1 cellular context compared by ENCODE assay signal in genomic region chr17:55446581-55447205, GRCh38.
TF ChIP-seq lines count a peak whose summit lies in the region.

No MANE protein-coding gene starts in this region.

TF ChIP-seq in HepG2, 621 proteins besides CTCF, POLR2A, EP300 and RAD21 (continued from another document and continues in another):
- TF ChIP-seq ZNF407 (CRISPR knock-in tag; IDR thresholded peaks at IDR 0.05; ENCODE audit: not compliant biosample characterization), result no peak
- TF ChIP-seq ARID2 (CRISPR knock-in tag; IDR thresholded peaks at IDR 0.05; ENCODE audit: borderline replicate concordance), result peak; percentile 62; the same call in 1 of the 2 replicates
- TF ChIP-seq HOXA9 (CRISPR knock-in tag; IDR thresholded peaks at IDR 0.05; ENCODE audit: borderline replicate concordance), result no peak
- TF ChIP-seq U2AF1 (optimal IDR thresholded peaks at IDR 0.05; ENCODE audit: low read depth, low read length), result no peak
- peak; percentile 70; the same call in 1 of the 2 replicates for TF ChIP-seq JUN (CRISPR knock-in tag; IDR thresholded peaks at IDR 0.05)
- TF ChIP-seq PRDM15 (CRISPR knock-in tag; IDR thresholded peaks at IDR 0.05), result no peak
- TF ChIP-seq ZZZ3 (CRISPR knock-in tag; IDR thresholded peaks at IDR 0.05; ENCODE audit: borderline replicate concordance), result 0 out of 2 replicates have a peak, but pooled peaks have one; percentile 65
- TF ChIP-seq PAX8 (CRISPR knock-in tag; IDR thresholded peaks at IDR 0.05; ENCODE audit: borderline replicate concordance), result 0 out of 2 replicates have a peak, but pooled peaks have one; percentile 53
- peak; percentile 94 for TF ChIP-seq RCOR2 (CRISPR knock-in tag; IDR thresholded peaks at IDR 0.05)
- TF ChIP-seq HNF4G (IDR thresholded peaks at IDR 0.05; ENCODE audit: borderline replicate concordance, low read depth, low read length), result peak; percentile 67; the same call in 1 of the 2 replicates
- TF ChIP-seq HNF4G (CRISPR knock-in tag; IDR thresholded peaks at IDR 0.05; ENCODE audit: borderline replicate concordance, low read depth), result peak; percentile 53; the same call in 1 of the 2 replicates
- TF ChIP-seq RARG (CRISPR knock-in tag; IDR thresholded peaks at IDR 0.05; ENCODE audit: low read depth), result 0 out of 2 replicates have a peak, but pooled peaks have one; percentile 47
- no peak for TF ChIP-seq ARNT2 (CRISPR knock-in tag; IDR thresholded peaks at IDR 0.05; ENCODE audit: low read depth)
- no peak for TF ChIP-seq SMAD9 (CRISPR knock-in tag; IDR thresholded peaks at IDR 0.05)
- no peak for TF ChIP-seq ZNF558 (CRISPR knock-in tag; IDR thresholded peaks at IDR 0.05; ENCODE audit: borderline replicate concordance)
- no peak for TF ChIP-seq ZNF570 (CRISPR knock-in tag; IDR thresholded peaks at IDR 0.05; ENCODE audit: borderline replicate concordance)
- TF ChIP-seq KDM5A (IDR thresholded peaks at IDR 0.05; ENCODE audit: borderline replicate concordance, low read length), result no peak
- no peak for TF ChIP-seq BCL3 (CRISPR knock-in tag; IDR thresholded peaks at IDR 0.05)
- TF ChIP-seq MAF1 (CRISPR knock-in tag; IDR thresholded peaks at IDR 0.05; ENCODE audit: borderline replicate concordance), result no peak
- no peak for TF ChIP-seq ZNF615 (CRISPR knock-in tag; IDR thresholded peaks at IDR 0.05; ENCODE audit: borderline replicate concordance)
- TF ChIP-seq MBNL3 (CRISPR knock-in tag; conservative IDR thresholded peaks at IDR 0.05), result no peak
- TF ChIP-seq ZNF773 (CRISPR knock-in tag; IDR thresholded peaks at IDR 0.05; ENCODE audit: borderline replicate concordance), result no peak
- no peak for TF ChIP-seq PHB2 (IDR thresholded peaks at IDR 0.05; ENCODE audit: partially characterized antibody)
- peak; percentile 43; the same call in 1 of the 2 replicates for TF ChIP-seq STAG1 (CRISPR knock-in tag; IDR thresholded peaks at IDR 0.05)
- TF ChIP-seq ZNF142 (CRISPR knock-in tag; IDR thresholded peaks at IDR 0.05), result peak; percentile 54; the same call in 1 of the 2 replicates
- peak; percentile 82; the same call in 1 of the 2 replicates for TF ChIP-seq KDM4B (CRISPR knock-in tag; IDR thresholded peaks at IDR 0.05)
- TF ChIP-seq ZBTB14 (CRISPR knock-in tag; IDR thresholded peaks at IDR 0.05), result no peak
- TF ChIP-seq ZBTB21 (CRISPR knock-in tag; IDR thresholded peaks at IDR 0.05), result no peak
- TF ChIP-seq ISX (CRISPR knock-in tag; conservative IDR thresholded peaks at IDR 0.05), result peak; percentile 44; the same call in 1 of the 2 replicates
- no peak for TF ChIP-seq BRF2 (CRISPR knock-in tag; IDR thresholded peaks at IDR 0.05)
- TF ChIP-seq ZNF816 (CRISPR knock-in tag; IDR thresholded peaks at IDR 0.05; ENCODE audit: borderline replicate concordance), result no peak
- TF ChIP-seq TBX3 (IDR thresholded peaks at IDR 0.05; ENCODE audit: borderline replicate concordance), result peak; percentile 58; the same call in 1 of the 2 replicates
